In the genomic region with DNA sequence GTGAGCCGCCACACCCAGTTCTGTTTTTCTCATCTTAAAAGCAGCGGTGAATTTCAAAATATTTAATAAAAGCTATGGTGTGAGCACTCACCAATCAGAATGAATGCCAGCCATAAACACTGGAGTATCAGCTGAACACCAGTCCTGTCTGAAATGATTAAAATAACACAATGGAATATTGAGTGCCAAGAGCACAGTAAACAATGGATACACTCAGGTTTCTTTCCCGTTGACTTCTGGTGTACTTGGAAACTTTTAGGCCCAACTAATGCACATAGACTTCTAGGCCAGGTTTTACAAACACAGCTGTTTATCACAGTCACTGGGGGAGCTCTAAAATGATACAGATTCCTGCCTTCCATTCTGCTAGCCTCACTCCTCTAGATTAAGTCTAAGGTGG, we compare ENCODE assay signal across 23 cellular contexts.
DNase-seq lines count a peak whose midpoint lies in the region; FAIRE-seq and TF ChIP-seq lines count a peak whose summit lies in the region.
"Had no signal": no experiment of that assay in that cellular context is flagged by ENCODE, and none has a peak within 500 bp of the region (broad histone marks: within the 10 kb centered on the region; RNA-seq: fewer than 3 reads in every experiment).

No MANE protein-coding gene starts in this region.

- POLR2A ChIA-PET in endothelial cell of umbilical vein (lab: Charles Lee) = no interaction called here

- H3K79me2 ChIP-seq in endothelial cell of umbilical vein (ENCODE audit: control insufficient read depth, insufficient read depth, low read length) = no peaks in the 10 kb centered on the region

- CTCF ChIA-PET in endothelial cell of umbilical vein (lab: Charles Lee) = interaction anchor here (1.2 kb wide), 1 partner anchor 43 kb away, joined by 3 read pairs; no protein-coding TSS in a partner anchor

- no TSS peak for BruUV-seq in endothelial cell of umbilical vein (replicated peaks; lab: Mats Ljungman, UMichigan)

- H3K4me3 ChIP-seq in endothelial cell of umbilical vein (replicated peaks in 1 of 3; ENCODE audit: insufficient read depth in 1 of 3, low read depth in 1 of 3, low read length in 3 of 3) = no peak overlapping the region
- H3K4me3 ChIP-seq: A549; BLaER1 treated with 17β-estradiol and CSF1 and Interleukin-3, amounts not matched to agents 10 nM and 100 nM; GM12878; GM23338 had no signal

- no peaks in the 10 kb centered on the region for H4K20me1 ChIP-seq in endothelial cell of umbilical vein (replicated peaks; ENCODE audit: control insufficient read depth, extremely low read depth, insufficient read depth, low read length)
- H4K20me1 ChIP-seq: BLaER1 treated with 17β-estradiol and CSF1 and Interleukin-3, amounts not matched to agents 10 nM and 100 nM had no signal

- TF ChIP-seq POLR2A in endothelial cell of umbilical vein (IDR thresholded peaks at IDR 0.05; ENCODE audit: low read depth, low read length) = no peak

- no peaks in the 10 kb centered on the region for H3K4me1 ChIP-seq in endothelial cell of umbilical vein (ENCODE audit: control insufficient read depth, extremely low read depth, insufficient read depth, low read length)
- H3K4me1 ChIP-seq: A549; BE2C; BLaER1 treated with 17β-estradiol and CSF1 and Interleukin-3, amounts not matched to agents 10 nM and 100 nM had no signal

- H2AFZ ChIP-seq in endothelial cell of umbilical vein (ENCODE audit: low read depth, low read length) = no peak overlapping the region
- H2AFZ ChIP-seq: GM23338 had no signal

- H3K36me3 ChIP-seq in endothelial cell of umbilical vein (ENCODE audit: control insufficient read depth in 2 of 2, extremely low read depth in 1 of 2, insufficient read depth in 2 of 2, low read length in 2 of 2) = no peaks in the 10 kb centered on the region
- H3K36me3 ChIP-seq: BE2C; BLaER1 treated with 17β-estradiol and CSF1 and Interleukin-3, amounts not matched to agents 10 nM and 100 nM had no signal

- no peak overlapping the region for H3K4me2 ChIP-seq in endothelial cell of umbilical vein (ENCODE audit: insufficient read depth, low read length)
- H3K4me2 ChIP-seq: A549; BLaER1 treated with 17β-estradiol and CSF1 and Interleukin-3, amounts not matched to agents 10 nM and 100 nM; GM23338 had no signal

- no peak for FAIRE-seq in endothelial cell of umbilical vein (lab: Jason Lieb, UNC)
- FAIRE-seq: A549, D721Med, GM12878, GM19239 had no signal

- TF ChIP-seq CTCF in endothelial cell of umbilical vein (IDR thresholded peaks at IDR 0.05; ENCODE audit: extremely low read depth in 1 of 2, insufficient read depth in 1 of 2, low read depth in 1 of 2, low read length in 2 of 2) = no peak

- DNase-seq in dermis blood vessel endothelial cell (peak; percentile 76), endothelial cell of umbilical vein (ENCODE audit: low read depth, low spot score) (peak; percentile 62), glomerular endothelial cell (ENCODE audit: extremely low read depth, low read depth, low spot score) (peak; percentile 18), ecto neural progenitor cell (ENCODE audit: low spot score) (no peak), activated gamma-delta T cell treated with Interleukin-2 at 50 U/mL for 16 hours (no peak)
- no peak for DNase-seq in activated effector memory CD4-positive, alpha-beta T cell treated with anti-CD3 and anti-CD28 coated beads, Interleukin-2, amount 50 U/mL, for 16 hours
- DNase-seq: 8988T; ACHN; AML-193; BE2C; CD4-positive, alpha-beta T cell; CD8-positive, alpha-beta memory T cell; DMS 273 treated with DMSO at 0.1 percent for 48 hours; DMS79; EL; GDM1; H9 had no signal

- intact Hi-C loops in endothelial cell of umbilical vein (cut with micrococcal nuclease) = loop anchor here (10.0 kb wide), 1 partner anchor 1918 kb away; no protein-coding TSS in a partner anchor

- no peaks in the 10 kb centered on the region for H3K9me3 ChIP-seq in endothelial cell of umbilical vein (replicated peaks; ENCODE audit: control insufficient read depth, insufficient read depth, low read length)
- H3K9me3 ChIP-seq: BE2C had no signal

- dilution Hi-C loops in endothelial cell of umbilical vein (cut with MboI; ENCODE audit: extremely low pct_ligation_motif_present, low sequenced_read_pairs) = no loop called here

- H3K9ac ChIP-seq in endothelial cell of umbilical vein (replicated peaks; ENCODE audit: extremely low read depth, insufficient read depth, low read length) = no peak overlapping the region
- H3K9ac ChIP-seq: BLaER1 treated with 17β-estradiol and CSF1 and Interleukin-3, amounts not matched to agents 10 nM and 100 nM had no signal

- no peaks in the 10 kb centered on the region for H3K27me3 ChIP-seq in endothelial cell of umbilical vein (ENCODE audit: control insufficient read depth in 2 of 2, insufficient read depth in 2 of 2, low read length in 2 of 2)
- H3K27me3 ChIP-seq: BLaER1 treated with 17β-estradiol and CSF1 and Interleukin-3, amounts not matched to agents 10 nM and 100 nM had no signal

- H3K9me1 ChIP-seq in endothelial cell of umbilical vein (replicated peaks; ENCODE audit: control insufficient read depth, extremely low read depth, insufficient read depth, low read length) = no peaks in the 10 kb centered on the region

- no peak overlapping the region for H3K27ac ChIP-seq in endothelial cell of umbilical vein (ENCODE audit: insufficient read depth, low read depth, low read length)
- H3K27ac ChIP-seq: A549; BLaER1 treated with 17β-estradiol and CSF1 and Interleukin-3, amounts not matched to agents 10 nM and 100 nM had no signal

TF ChIP-seq in endothelial cell of umbilical vein, 7 proteins besides CTCF, POLR2A, EP300 and RAD21:
- TF ChIP-seq GATA2 (IDR thresholded peaks at IDR 0.05; ENCODE audit: insufficient read depth, insufficient read length, low read depth, low read length) (no peak), EZH2 (IDR thresholded peaks at IDR 0.05; ENCODE audit: borderline replicate concordance, low read depth, low read length, severe bottlenecking) (no peak), POLR2AphosphoS5 (IDR thresholded peaks at IDR 0.05; ENCODE audit: insufficient read depth, low read depth, low read length) (no peak), FOS (IDR thresholded peaks at IDR 0.05; ENCODE audit: borderline replicate concordance, insufficient read depth, low read length) (no peak), JUN (IDR thresholded peaks at IDR 0.05; ENCODE audit: borderline replicate concordance, insufficient read depth, insufficient read length, low read depth) (no peak), MYC (IDR thresholded peaks at IDR 0.05; ENCODE audit: low read depth, low read length) (no peak)
- TF ChIP-seq, protein P1, sequence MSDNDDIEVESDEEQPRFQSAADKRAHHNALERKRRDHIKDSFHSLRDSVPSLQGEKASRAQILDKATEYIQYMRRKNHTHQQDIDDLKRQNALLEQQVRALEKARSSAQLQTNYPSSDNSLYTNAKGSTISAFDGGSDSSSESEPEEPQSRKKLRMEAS (IDR thresholded peaks at IDR 0.05; ENCODE audit: insufficient read depth, insufficient read length) = no peak

Comparison
In these comparisons a context has a peak if more than half of its experiments do, and no peak if none do; other contexts are left out.
1. DNase-seq: peak in dermis blood vessel endothelial cell (single experiment), endothelial cell of umbilical vein (single experiment) and glomerular endothelial cell (single experiment); none in ecto neural progenitor cell (single experiment), activated effector memory CD4-positive, alpha-beta T cell treated with anti-CD3 and anti-CD28 coated beads, Interleukin-2, amount 50 U/mL, for 16 hours (single experiment) and activated gamma-delta T cell treated with Interleukin-2 at 50 U/mL for 16 hours (single experiment).